Comparison of ENCODE assay signal across 9 cellular contexts in the genomic region with DNA sequence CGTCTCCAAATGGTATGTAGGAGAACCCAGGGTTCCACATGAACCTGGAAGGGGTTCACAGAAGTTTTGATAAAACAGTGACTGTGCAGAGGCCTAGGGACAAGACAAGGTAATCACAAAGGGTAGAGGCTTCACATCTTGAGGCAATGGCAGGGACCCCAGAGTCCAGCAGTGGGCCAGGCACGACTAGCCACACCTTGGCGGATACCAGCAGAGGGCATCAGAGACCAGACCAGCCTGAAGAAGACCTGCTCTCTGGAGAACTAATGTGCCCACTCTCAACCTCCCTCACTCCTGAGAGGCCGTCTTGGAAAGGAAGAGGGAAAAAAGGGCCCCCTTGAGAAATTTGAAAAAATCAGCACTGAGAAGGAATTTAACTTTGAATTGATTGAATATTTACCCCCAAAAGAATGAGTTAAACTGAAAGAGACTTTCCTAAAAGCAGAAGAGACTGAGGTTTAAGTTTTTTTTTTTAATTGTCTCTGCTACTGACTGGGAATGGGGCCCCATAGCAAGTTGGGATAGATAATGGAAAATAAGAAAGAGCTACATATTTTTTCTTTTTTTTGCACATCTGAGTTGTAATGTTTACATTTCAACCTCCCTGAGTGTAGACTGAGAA.
DNase-seq lines count a peak whose midpoint lies in the region; ATAC-seq and TF ChIP-seq lines count a peak whose summit lies in the region.
"Had no signal": no experiment of that assay in that cellular context is flagged by ENCODE, and none has a peak within 500 bp of the region (broad histone marks: within the 10 kb centered on the region; RNA-seq: fewer than 3 reads in every experiment).

No MANE protein-coding gene starts in this region.

- TF ChIP-seq CTCF in WTC11 (IDR thresholded peaks at IDR 0.05): peak; percentile 59

- CTCF ChIA-PET in WTC11 (lab: Charles Lee): interaction anchor here (0.8 to 1.8 kb wide), 4 partner anchors 111 to 298 kb away, joined by 3 to 4 read pairs (median 4); no protein-coding TSS in a partner anchor

- peaks cover 53% of the 10 kb centered on the region for H3K4me1 Mint-ChIP-seq in WTC11
- H3K4me1 Mint-ChIP-seq: activated naive CD8-positive, alpha-beta T cell treated with anti-CD3 and anti-CD28 coated beads, Interleukin-2, amount 10 ng/mL, durations not matched to agents 7 days and 5 days had no signal

- no peaks in the 10 kb centered on the region for H3K36me3 Mint-ChIP-seq in WTC11
- H3K36me3 Mint-ChIP-seq: activated naive CD8-positive, alpha-beta T cell treated with anti-CD3 and anti-CD28 coated beads, Interleukin-2, amount 10 ng/mL, durations not matched to agents 7 days and 5 days had no signal

- peak; percentile 88 for TF ChIP-seq RAD21 in Ishikawa (IDR thresholded peaks at IDR 0.05; ENCODE audit: low read depth)

- no peak overlapping the region for H3K27ac Mint-ChIP-seq in WTC11
- H3K27ac Mint-ChIP-seq: activated naive CD8-positive, alpha-beta T cell treated with anti-CD3 and anti-CD28 coated beads, Interleukin-2, amount 10 ng/mL, durations not matched to agents 7 days and 5 days had no signal

- POLR2A ChIA-PET in WTC11 (lab: Charles Lee): no interaction called here

- H3K4me3 Mint-ChIP-seq in WTC11: no peak overlapping the region
- H3K4me3 Mint-ChIP-seq: activated naive CD8-positive, alpha-beta T cell treated with anti-CD3 and anti-CD28 coated beads, Interleukin-2, amount 10 ng/mL, durations not matched to agents 7 days and 5 days had no signal

- ATAC-seq in WTC11 (peak; percentile 95), HG03045 (IDR thresholded peaks at IDR 0.05; ENCODE audit: unreplicated experiment) (no peak), GM18867 (IDR thresholded peaks at IDR 0.05; ENCODE audit: unreplicated experiment) (no peak)

- DNase-seq in activated T-cell treated with anti-CD3 and anti-CD28 coated beads for 48 hours (ENCODE audit: low read depth) (peak; percentile 4), WTC11 (ENCODE audit: low spot score) (peak; percentile 78), iPS DF 19.7 (ENCODE audit: low read depth, low spot score) (peak; percentile 57), substantia nigra (lab: John Stamatoyannopoulos, UW) (peak in 29 of 49 donors; percentile 1 to 49 (median 13))
- DNase-seq in activated T-cell treated with anti-CD3 and anti-CD28 coated beads, Interleukin-2, amount 50 U/mL, for 1 hour: no peak
- DNase-seq: activated naive CD8-positive, alpha-beta T cell treated with anti-CD3 and anti-CD28 coated beads, Interleukin-2, amount 10 ng/mL, durations not matched to agents 7 days and 5 days had no signal

- no peaks in the 10 kb centered on the region for H3K9me3 Mint-ChIP-seq in WTC11
- H3K9me3 Mint-ChIP-seq: activated naive CD8-positive, alpha-beta T cell treated with anti-CD3 and anti-CD28 coated beads, Interleukin-2, amount 10 ng/mL, durations not matched to agents 7 days and 5 days had no signal

- no peaks in the 10 kb centered on the region; the same call in 1 of the 2 replicates for H3K27me3 Mint-ChIP-seq in WTC11 (ENCODE audit: low read depth)

- H3K27ac ChIP-seq in substantia nigra (ENCODE audit: low read depth, low read length, poor library complexity, severe bottlenecking): no peak overlapping the region

- no peak for TF ChIP-seq EP300 in Ishikawa (IDR thresholded peaks at IDR 0.05; ENCODE audit: borderline replicate concordance)

TF ChIP-seq in Ishikawa, 13 proteins besides CTCF, POLR2A, EP300 and RAD21:
- TF ChIP-seq TAF1 (IDR thresholded peaks at IDR 0.05; ENCODE audit: low read depth) (no peak), CEBPB (IDR thresholded peaks at IDR 0.05) (no peak), EGR1 (IDR thresholded peaks at IDR 0.05) (no peak)

TF ChIP-seq in WTC11, 78 proteins besides CTCF, POLR2A, EP300 and RAD21:
- TF ChIP-seq, protein P1, sequence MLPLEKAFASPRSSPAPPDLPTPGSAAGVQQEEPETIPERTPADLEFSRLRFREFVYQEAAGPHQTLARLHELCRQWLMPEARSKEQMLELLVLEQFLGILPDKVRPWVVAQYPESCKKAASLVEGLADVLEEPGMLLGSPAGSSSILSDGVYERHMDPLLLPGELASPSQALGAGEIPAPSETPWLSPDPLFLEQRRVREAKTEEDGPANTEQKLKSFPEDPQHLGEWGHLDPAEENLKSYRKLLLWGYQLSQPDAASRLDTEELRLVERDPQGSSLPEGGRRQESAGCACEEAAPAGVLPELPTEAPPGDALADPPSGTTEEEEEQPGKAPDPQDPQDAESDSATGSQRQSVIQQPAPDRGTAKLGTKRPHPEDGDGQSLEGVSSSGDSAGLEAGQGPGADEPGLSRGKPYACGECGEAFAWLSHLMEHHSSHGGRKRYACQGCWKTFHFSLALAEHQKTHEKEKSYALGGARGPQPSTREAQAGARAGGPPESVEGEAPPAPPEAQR (CRISPR knock-in tag; IDR thresholded peaks at IDR 0.05): 0 out of 2 replicates have a peak, but pooled peaks have one; percentile 15
- TF ChIP-seq ZNF396 (CRISPR knock-in tag; IDR thresholded peaks at IDR 0.05; ENCODE audit: borderline replicate concordance): no peak
